Comparison of ENCODE assay signal across 8 cellular contexts in genomic region chr10:72260215-72260587, GRCh38. TPM values are rescaled to one million over a fixed set of nuclear protein-coding genes. Genes with fewer than 3 reads are reported as not detected.
DNase-seq lines count a peak whose midpoint lies in the region; ATAC-seq and TF ChIP-seq lines count a peak whose summit lies in the region.

No MANE protein-coding gene starts in this region.

- H3K9me3 Mint-ChIP-seq in CD8-positive, alpha-beta T cell = no peaks in the 10 kb centered on the region

- DNase-seq in CD8-positive, alpha-beta T cell = peak in 2 of 7 experiments; percentile 13 to 25
- DNase-seq in Peyer's patch (no peak), omental fat pad (ENCODE audit: low spot score) (no peak), GM13977 (ENCODE audit: low spot score) (no peak)
- DNase-seq in stimulated activated CD4-positive, alpha-beta T cell treated with anti-CD3 and anti-CD28 coated beads, Interleukin-1b, Interleukin-23, amount 100 ng/mL, for 48 hours = no peak

- H3K36me3 Mint-ChIP-seq in CD8-positive, alpha-beta T cell = no peaks in the 10 kb centered on the region

- H3K36me3 ChIP-seq in CD8-positive, alpha-beta T cell (ENCODE audit: insufficient read depth, low read length) = no peaks in the 10 kb centered on the region
- no peaks in the 10 kb centered on the region for H3K36me3 ChIP-seq in Peyer's patch
- H3K36me3 ChIP-seq in esophagus (ENCODE audit: control insufficient read depth in 2 of 2, insufficient read depth in 2 of 2, low read length in 1 of 2) = no peaks in the 10 kb centered on the region

- no peaks in the 10 kb centered on the region for H3K9me3 ChIP-seq in CD8-positive, alpha-beta T cell (ENCODE audit: low read length)
- H3K9me3 ChIP-seq in Peyer's patch (no peaks in the 10 kb centered on the region), esophagus (ENCODE audit: control insufficient read depth in 2 of 2, insufficient read depth in 1 of 2, low read depth in 1 of 2, low read length in 1 of 2) (no peaks in the 10 kb centered on the region)

- ATAC-seq in CD8-positive, alpha-beta T cell = no peak
- ATAC-seq in omental fat pad (ENCODE audit: low FRiP score) = peak; percentile 4
- ATAC-seq in HG02763 (IDR thresholded peaks at IDR 0.05; ENCODE audit: unreplicated experiment) = no peak
- ATAC-seq in GM19035 (IDR thresholded peaks at IDR 0.05; ENCODE audit: unreplicated experiment) = no peak

- peak overlapping the region; percentile 56 for H3K4me3 ChIP-seq in CD8-positive, alpha-beta T cell (ENCODE audit: low read depth, low read length)
- H3K4me3 ChIP-seq in Peyer's patch (peak overlapping the region in 3 of 4 donors; percentile 52 to 60 (median 53)), esophagus (ENCODE audit: low read depth in 1 of 2, low read length in 2 of 2) (no peak overlapping the region)

- peaks cover 68% of the 10 kb centered on the region for H3K4me1 Mint-ChIP-seq in CD8-positive, alpha-beta T cell (ENCODE audit: low read depth)

- 43 to 53% methylated on average over 5 of the region's 5 CpGs for WGBS in esophagus, 2 donors

- in situ Hi-C loops in GM13977 (cut with MboI; ENCODE audit: low pct_unique_long_range_greater_than_20kb, low sequenced_read_pairs, unreplicated experiment) = no loop called here

- H3K27ac ChIP-seq in CD8-positive, alpha-beta T cell (ENCODE audit: low read depth, low read length) = peak overlapping the region; percentile 51
- H3K27ac ChIP-seq in Peyer's patch (peak overlapping the region; percentile 91 to 95 (median 94)), esophagus (ENCODE audit: low read depth in 2 of 2, low read length in 1 of 2) (peak overlapping the region; percentile 94 to 95)

- peaks cover 75% of the 10 kb centered on the region for H3K4me1 ChIP-seq in CD8-positive, alpha-beta T cell (ENCODE audit: insufficient read depth, low read length)
- H3K4me1 ChIP-seq in Peyer's patch (peaks cover 8 to 69% (median 47%) of the 10 kb centered on the region in 4 donors), esophagus (ENCODE audit: control insufficient read depth in 2 of 2, insufficient read depth in 2 of 2, low read length in 1 of 2) (peaks cover 2 to 25% of the 10 kb centered on the region in 2 donors)

- TF ChIP-seq CTCF in CD8-positive, alpha-beta T cell (IDR thresholded peaks at IDR 0.05) = no peak
- TF ChIP-seq CTCF in Peyer's patch (IDR thresholded peaks at IDR 0.05) = no peak
- TF ChIP-seq CTCF in omental fat pad (IDR thresholded peaks at IDR 0.05) = no peak
- no peak for TF ChIP-seq CTCF in GM13977 (IDR thresholded peaks at IDR 0.05; ENCODE audit: extremely low read depth, insufficient read depth, missing control alignments)

- TF ChIP-seq POLR2A in Peyer's patch (IDR thresholded peaks at IDR 0.05) = no peak

- H3K27me3 Mint-ChIP-seq in CD8-positive, alpha-beta T cell (ENCODE audit: low read depth) = no peaks in the 10 kb centered on the region

- POLR2A ChIA-PET in CD8-positive, alpha-beta T cell (lab: Charles Lee) = interaction anchor here (0.7 to 3.4 kb wide), 10 partner anchors 10 to 327 kb away, joined by 3 to 14 read pairs (median 4); partner anchors contain the start of genes ANAPC16, ASCC1 and DDIT4

- H3K27ac Mint-ChIP-seq in CD8-positive, alpha-beta T cell = peak overlapping the region; percentile 97

- no peaks in the 10 kb centered on the region for H3K27me3 ChIP-seq in CD8-positive, alpha-beta T cell (ENCODE audit: insufficient read depth, low read length)
- H3K27me3 ChIP-seq in Peyer's patch (no peaks in the 10 kb centered on the region), esophagus (ENCODE audit: control insufficient read depth in 1 of 2, insufficient read depth in 2 of 2, low read length in 2 of 2) (no peaks in the 10 kb centered on the region)

- CTCF ChIA-PET in CD8-positive, alpha-beta T cell (lab: Charles Lee) = interaction anchor here (0.8 to 5.8 kb wide), 8 partner anchors 12 to 124 kb away, joined by 3 to 39 read pairs (median 4); partner anchors contain the start of gene DDIT4

- intact Hi-C loops in CD8-positive, alpha-beta T cell (cut with DNase I, micrococcal nuclease) = loop anchor here (1.0 to 2.0 kb wide), 4 partner anchors 12 to 75 kb away; no protein-coding TSS in a partner anchor

- H3K4me3 Mint-ChIP-seq in CD8-positive, alpha-beta T cell = peak overlapping the region; percentile 81

RNA-seq across cellular contexts. Expression of gene DDIT4, which starts 13.5 kb away (rescaled TPM):
- total RNA-seq in CD8-positive, alpha-beta T cell = 100 to 1,000 TPM; 351 to 360 TPM
- total RNA-seq in Peyer's patch (100 to 1,000 TPM in 3 of 4 donors, 10 to 100 TPM in 1; 80.6 to 275 (median 123) TPM), omental fat pad (100 to 1,000 TPM in 3 of 4 donors, 10 to 100 TPM in 1; 56.2 to 527 (median 185) TPM)
- 100 to 1,000 TPM; 230 to 332 TPM for polyA plus RNA-seq in esophagus

RNA-seq across cellular contexts. Expression of gene ASCC1, which starts 44.1 kb away (rescaled TPM):
- total RNA-seq in CD8-positive, alpha-beta T cell = 10 to 100 TPM; 16.5 to 19.1 TPM
- total RNA-seq in Peyer's patch (10 to 100 TPM in 3 of 4 donors, 1 to 10 TPM in 1; 9.7 to 48.7 (median 21.5) TPM), omental fat pad (10 to 100 TPM; 21.3 to 34.5 (median 26.3) TPM)
- 10 to 100 TPM in 1 of 2 donors, 1 to 10 TPM in 1; 4.7 to 12.8 TPM for polyA plus RNA-seq in esophagus

RNA-seq across cellular contexts. Expression of gene ANAPC16, which starts 44.4 kb away (rescaled TPM):
- total RNA-seq in CD8-positive, alpha-beta T cell = 10 to 100 TPM; 46.6 to 48.0 TPM
- total RNA-seq in Peyer's patch (10 to 100 TPM; 55.0 to 73.4 (median 60.6) TPM), omental fat pad (10 to 100 TPM; 52.2 to 97.6 (median 76.3) TPM)
- polyA plus RNA-seq in esophagus = 100 to 1,000 TPM in 1 of 2 donors, 10 to 100 TPM in 1; 80.2 to 112 TPM

Comparison
In these comparisons a context has a peak if more than half of its experiments do, and no peak if none do; other contexts are left out.
1. H3K4me3 ChIP-seq: peak in CD8-positive, alpha-beta T cell (single experiment) and Peyer's patch (3 of 4); none in esophagus (0 of 2).
2. Peak in every context shown above with its lines, with median percentiles within 50 percentile points of each other: H3K27ac ChIP-seq.